In the genomic region with DNA sequence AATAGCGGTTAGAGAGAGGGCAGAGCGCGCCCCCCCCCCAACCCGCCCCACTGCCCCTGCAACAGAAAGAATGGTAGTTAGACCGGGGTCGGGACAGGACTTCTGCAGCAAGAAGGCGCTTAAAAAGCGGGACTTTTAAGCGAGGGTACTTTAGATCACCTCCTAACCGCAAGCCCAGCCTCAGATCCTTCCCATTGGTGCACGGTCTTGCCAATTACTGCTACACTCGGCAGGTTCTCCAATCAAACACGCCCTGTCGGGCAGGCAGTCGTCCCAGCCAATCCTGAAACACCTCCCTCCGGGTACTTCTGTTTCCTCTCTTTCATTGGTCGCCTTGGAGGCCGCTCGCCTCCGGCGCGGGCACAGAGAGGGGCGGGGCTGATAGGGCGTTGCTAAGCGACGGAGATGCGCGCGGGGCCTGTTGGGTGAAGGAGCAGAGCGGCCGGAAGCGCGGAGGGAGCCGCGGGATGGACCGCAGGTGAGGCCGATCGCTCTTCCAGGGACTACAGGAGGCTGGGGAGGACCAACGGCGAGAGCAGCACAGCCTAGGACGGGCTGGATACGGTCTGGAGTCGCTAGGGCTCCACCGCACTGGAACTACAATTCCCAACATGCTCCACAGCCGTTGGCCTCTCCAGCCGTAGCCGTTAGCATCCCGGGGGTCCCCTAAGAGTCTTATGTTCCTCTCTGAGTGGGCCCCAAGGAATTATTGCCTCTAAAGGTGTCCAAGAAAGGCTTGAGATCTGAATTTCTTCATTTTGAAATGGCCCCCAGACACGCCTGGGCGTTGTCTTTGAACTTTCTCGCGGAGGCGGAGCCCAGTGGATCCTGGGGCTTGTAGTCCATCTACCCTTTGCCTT, we compare ENCODE assay signal across 8 cellular contexts. TPM values are rescaled to one million over a fixed set of nuclear protein-coding genes. Genes with fewer than 3 reads are reported as not detected.
DNase-seq lines count a peak whose midpoint lies in the region; TF ChIP-seq lines count a peak whose summit lies in the region.

A gene (plus strand): TSS at position 428 of the 860 bp plus-strand sequence. CDS start 40 bp downstream, at position 468.

- peaks cover 11% of the 10 kb centered on the region for H3K4me1 ChIP-seq in neuron (ENCODE audit: insufficient read depth, low read length)
- H3K4me1 ChIP-seq in subcutaneous abdominal adipose tissue (ENCODE audit: control insufficient read depth in 5 of 5, insufficient read depth in 5 of 5, low read length in 5 of 5) = peaks cover 0 to 52% (median 45%) of the 10 kb centered on the region in 5 donors

- CTCF ChIA-PET in HEK293T (lab: Yijun Ruan, JAX) = interaction anchor here (1.0 kb wide), 1 partner anchor 17 kb away, joined by 3 read pairs; no protein-coding TSS in a partner anchor

- H3K4me3 ChIP-seq in neuron (ENCODE audit: low read length) = peak within 1 kb of the TSS; percentile 95
- peak within 1 kb of the TSS; percentile 98 to 99 (median 99) for H3K4me3 ChIP-seq in subcutaneous abdominal adipose tissue (ENCODE audit: low read depth in 1 of 5, low read length in 5 of 5)

- H2AFZ ChIP-seq in neuron (ENCODE audit: low read depth, low read length) = peak within 1 kb of the TSS; percentile 87

- H3K27me3 ChIP-seq in neuron (ENCODE audit: insufficient read depth, low read length) = no peaks in the 10 kb centered on the region
- no peaks in the 10 kb centered on the region for H3K27me3 ChIP-seq in subcutaneous abdominal adipose tissue (ENCODE audit: control insufficient read depth in 5 of 5, insufficient read depth in 4 of 5, low read length in 5 of 5)

- peak within 1 kb of the TSS; percentile 73 to 92 (median 90) for H3K9ac ChIP-seq in subcutaneous abdominal adipose tissue (ENCODE audit: low read length in 5 of 5)

- in situ Hi-C loops in SK-MEL-5 (cut with HindIII; ENCODE audit: low pct_unique_long_range_greater_than_20kb, low sequenced_read_pairs) = no loop called here

- H3K9me3 ChIP-seq in neuron (ENCODE audit: low read length) (no peaks in the 10 kb centered on the region), subcutaneous abdominal adipose tissue (ENCODE audit: control insufficient read depth in 5 of 5, low read length in 5 of 5) (peaks cover 0 to 2% (median 0%) of the 10 kb centered on the region in 5 donors)

- POLR2A ChIA-PET in HEK293T (lab: Yijun Ruan, JAX) = interaction anchor here (1.3 to 2.5 kb wide), 5 partner anchors 10 to 56 kb away, joined by 3 to 33 read pairs (median 8); a partner anchor contains a TSS

- peak within 1 kb of the TSS; percentile 96 for H3K27ac ChIP-seq in subcutaneous abdominal adipose tissue (ENCODE audit: low read depth, low read length)

- H3K36me3 ChIP-seq in neuron (ENCODE audit: insufficient read depth, low read length) = peaks cover 34% of the 10 kb centered on the region
- peaks cover 0 to 32% (median 21%) of the 10 kb centered on the region in 5 donors for H3K36me3 ChIP-seq in subcutaneous abdominal adipose tissue (ENCODE audit: control insufficient read depth in 5 of 5, insufficient read depth in 5 of 5, low read length in 5 of 5)

- DNase-seq in GF-D8 (lab: John Stamatoyannopoulos, UW) = peak; percentile 98
- DNase-seq in HEK293T (ENCODE audit: extremely low spot score) = peak; percentile 97
- peak; percentile 100 for DNase-seq in MV-4-11 (lab: John Stamatoyannopoulos, UW)
- DNase-seq in SK-MEL-5 (ENCODE audit: low read depth, low spot score) = peak; percentile 98
- DNase-seq in activated naive CD4-positive, alpha-beta T cell treated with Interleukin-2 at 50 U/mL for 16 hours = peak; percentile 99
- peak; percentile 99 for DNase-seq in foreskin melanocyte

TF ChIP-seq in HEK293T, 16 proteins besides CTCF, POLR2A, EP300 and RAD21:
- TF ChIP-seq SP1 (IDR thresholded peaks at IDR 0.05) (no peak), NFRKB (IDR thresholded peaks at IDR 0.05) (no peak), ELF4 (IDR thresholded peaks at IDR 0.05) (peak; percentile 34), FOXM1 (IDR thresholded peaks at IDR 0.05; ENCODE audit: borderline replicate concordance) (no peak), TARDBP (IDR thresholded peaks at IDR 0.05) (no peak), FOXK2 (IDR thresholded peaks at IDR 0.05) (no peak), HDGF (IDR thresholded peaks at IDR 0.05; ENCODE audit: borderline replicate concordance) (no peak), SUZ12 (IDR thresholded peaks at IDR 0.05) (no peak; the same call in none of the 2 replicates), ZNF384 (IDR thresholded peaks at IDR 0.05) (no peak), ARNT (IDR thresholded peaks at IDR 0.05) (no peak), LEF1 (IDR thresholded peaks at IDR 0.05; ENCODE audit: borderline replicate concordance) (0 out of 2 replicates have a peak, but pooled peaks have one; percentile 25), BHLHE40 (IDR thresholded peaks at IDR 0.05; ENCODE audit: borderline replicate concordance) (no peak), CTBP1 (IDR thresholded peaks at IDR 0.05; ENCODE audit: borderline replicate concordance) (no peak), FOXA1 (IDR thresholded peaks at IDR 0.05) (no peak), L3MBTL2 (conservative IDR thresholded peaks at IDR 0.05) (peak; percentile 26; the same call in 1 of the 2 replicates)
- TF ChIP-seq, protein P1, sequence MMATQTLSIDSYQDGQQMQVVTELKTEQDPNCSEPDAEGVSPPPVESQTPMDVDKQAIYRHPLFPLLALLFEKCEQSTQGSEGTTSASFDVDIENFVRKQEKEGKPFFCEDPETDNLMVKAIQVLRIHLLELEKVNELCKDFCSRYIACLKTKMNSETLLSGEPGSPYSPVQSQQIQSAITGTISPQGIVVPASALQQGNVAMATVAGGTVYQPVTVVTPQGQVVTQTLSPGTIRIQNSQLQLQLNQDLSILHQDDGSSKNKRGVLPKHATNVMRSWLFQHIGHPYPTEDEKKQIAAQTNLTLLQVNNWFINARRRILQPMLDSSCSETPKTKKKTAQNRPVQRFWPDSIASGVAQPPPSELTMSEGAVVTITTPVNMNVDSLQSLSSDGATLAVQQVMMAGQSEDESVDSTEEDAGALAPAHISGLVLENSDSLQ (IDR thresholded peaks at IDR 0.05) = peak; percentile 99

RNA-seq across cellular contexts. Expression of the gene that starts here (rescaled TPM):
- 1.3 and 1.7 TPM in 2 replicates for total RNA-seq in SK-MEL-5 (2014; rRNA removed; shearing (Covaris generic))
- polyA plus RNA-seq in SK-MEL-5 (2015; cell fraction: cytosol; rRNA removed) = 14.2 and 14.3 TPM in 2 replicates
- polyA plus RNA-seq in SK-MEL-5 (2015; cell fraction: nucleus; rRNA removed) = 26.3 and 64.6 TPM in 2 replicates

Comparison
In these comparisons a context has a peak if more than half of its experiments do, and no peak if none do; other contexts are left out.
1. Peak in every context shown above with its lines: DNase-seq, H3K4me3 ChIP-seq and H3K27ac ChIP-seq.